9 cellular contexts compared by ENCODE assay signal in genomic region chr4:25875281-25875745, GRCh38. TPM values are rescaled to one million over a fixed set of nuclear protein-coding genes. Genes with fewer than 3 reads are reported as not detected.
DNase-seq lines count a peak whose midpoint lies in the region; ATAC-seq and TF ChIP-seq lines count a peak whose summit lies in the region.
"Had no signal": no experiment of that assay in that cellular context is flagged by ENCODE, and none has a peak within 500 bp of the region (broad histone marks: within the 10 kb centered on the region; RNA-seq: fewer than 3 reads in every experiment).

No MANE protein-coding gene starts in this region.

- peaks cover 70% of the 10 kb centered on the region for H3K4me1 Mint-ChIP-seq in memory B cell
- peaks cover 4% of the 10 kb centered on the region for H3K4me1 Mint-ChIP-seq in T-helper 2 cell treated with Interferon-gamma antibody and Interleukin-4, amounts not matched to agents 5 μg/mL and 100 μg/mL, for 36 hours (ENCODE audit: low read depth)
- peaks cover under 1% of the 10 kb centered on the region for H3K4me1 Mint-ChIP-seq in osteocyte (ENCODE audit: unreplicated experiment)

- H3K4me3 Mint-ChIP-seq in memory B cell (peak overlapping the region; percentile 51), osteocyte (ENCODE audit: unreplicated experiment) (no peak overlapping the region)
- H3K4me3 Mint-ChIP-seq in T-helper 2 cell treated with Interferon-gamma antibody and Interleukin-4, amounts not matched to agents 5 μg/mL and 100 μg/mL, for 36 hours: no peak overlapping the region

- H3K9me3 Mint-ChIP-seq in memory B cell: no peaks in the 10 kb centered on the region
- H3K9me3 Mint-ChIP-seq in T-helper 2 cell treated with Interferon-gamma antibody and Interleukin-4, amounts not matched to agents 5 μg/mL and 100 μg/mL, for 36 hours: no peaks in the 10 kb centered on the region
- H3K9me3 Mint-ChIP-seq in osteocyte (ENCODE audit: unreplicated experiment): no peaks in the 10 kb centered on the region

- peak in 1 of 2 donors; percentile 67 for DNase-seq in memory B cell (ENCODE audit: low spot score in 2 of 2)
- DNase-seq in AG08396 (ENCODE audit: low spot score): no peak
- no peak for DNase-seq in T-helper 2 cell treated with Interferon-gamma antibody and Interleukin-4, amounts not matched to agents 5 μg/mL and 100 μg/mL, for 36 hours (ENCODE audit: low spot score)
- no peak for DNase-seq in osteocyte (ENCODE audit: extremely low spot score, unreplicated experiment)
- DNase-seq in NCI-H1436 treated with DMSO at 0.1 percent for 48 hours (lab: John Stamatoyannopoulos, UW): no peak
- DNase-seq: NCI-H1105 had no signal

- no peak for TF ChIP-seq CTCF in osteocyte (IDR thresholded peaks at IDR 0.05)

- peak overlapping the region; percentile 100 for H3K27ac Mint-ChIP-seq in memory B cell
- H3K27ac Mint-ChIP-seq in T-helper 2 cell treated with Interferon-gamma antibody and Interleukin-4, amounts not matched to agents 5 μg/mL and 100 μg/mL, for 36 hours: no peak overlapping the region
- no peak overlapping the region for H3K27ac Mint-ChIP-seq in osteocyte (ENCODE audit: unreplicated experiment)

- H3K27me3 Mint-ChIP-seq in memory B cell (no peaks in the 10 kb centered on the region), osteocyte (ENCODE audit: unreplicated experiment) (peaks cover 3% of the 10 kb centered on the region)
- peaks cover 2% of the 10 kb centered on the region for H3K27me3 Mint-ChIP-seq in T-helper 2 cell treated with Interferon-gamma antibody and Interleukin-4, amounts not matched to agents 5 μg/mL and 100 μg/mL, for 36 hours (ENCODE audit: low read depth)

- ATAC-seq in GM18907 (IDR thresholded peaks at IDR 0.05; ENCODE audit: unreplicated experiment) (peak; percentile 61), GM21786 (IDR thresholded peaks at IDR 0.05; ENCODE audit: unreplicated experiment) (peak; percentile 45), HG03342 (IDR thresholded peaks at IDR 0.05; ENCODE audit: unreplicated experiment) (peak; percentile 42), memory B cell (ENCODE audit: low read depth) (peak; percentile 54)

- H3K36me3 Mint-ChIP-seq in memory B cell (peaks cover 3% of the 10 kb centered on the region), osteocyte (ENCODE audit: unreplicated experiment) (no peaks in the 10 kb centered on the region)
- no peaks in the 10 kb centered on the region for H3K36me3 Mint-ChIP-seq in T-helper 2 cell treated with Interferon-gamma antibody and Interleukin-4, amounts not matched to agents 5 μg/mL and 100 μg/mL, for 36 hours (ENCODE audit: low read depth)

RNA-seq across cellular contexts. Expression of gene SEL1L3, which starts 12.5 kb away (rescaled TPM):
- 28.0 and 31.5 TPM in 2 replicates for total RNA-seq in osteocyte

RNA-seq across cellular contexts. Expression of gene SMIM20, which starts 38.7 kb away (rescaled TPM):
- total RNA-seq in osteocyte: 28.4 and 29.4 TPM in 2 replicates
